In the genomic region with DNA sequence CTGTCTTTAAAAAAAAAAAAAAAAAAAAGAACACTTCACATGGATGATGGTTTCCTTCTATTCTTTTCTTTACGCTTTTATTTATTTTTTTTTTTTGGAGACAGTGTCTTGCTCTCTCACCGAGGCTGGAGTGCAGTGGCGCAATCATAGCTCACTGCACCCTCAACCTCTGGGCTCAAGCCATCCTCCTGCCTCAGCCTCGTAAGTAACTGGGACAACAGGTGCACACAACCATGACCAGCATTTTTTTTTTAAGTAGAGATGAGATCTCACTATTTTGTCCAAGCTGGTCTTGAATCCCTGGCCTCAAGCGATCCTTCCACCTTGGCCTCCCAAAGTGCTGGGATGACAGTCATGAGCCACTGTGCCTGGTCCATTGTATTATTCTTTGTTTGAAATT, we compare ENCODE assay signal across 25 cellular contexts. TPM values are rescaled to one million over a fixed set of nuclear protein-coding genes. Genes with fewer than 3 reads are reported as not detected.
"Had no signal": no experiment of that assay in that cellular context is flagged by ENCODE, and none has a peak within 500 bp of the region (broad histone marks: within the 10 kb centered on the region; RNA-seq: fewer than 3 reads in every experiment).

No MANE protein-coding gene starts in this region.

- H3K4me1 ChIP-seq: prostate gland, uterus had no signal

- ATAC-seq: pancreas; right lobe of liver; stimulated activated memory B cell treated with anti-CD40 and anti-IgM and Interleukin-4, amounts not matched to agents 10 μg/mL and 1 μg/mL and 100 μg/mL, for 72 hours; stimulated activated naive CD8-positive, alpha-beta T cell treated with anti-CD3 and anti-CD28 coated beads, Interleukin-15, amount 100 ng/mL, for 72 hours had no signal

- H3K36me3 ChIP-seq: uterus had no signal

- H3K4me3 ChIP-seq: heart left ventricle, hepatocyte, lung, pancreas, prostate gland, right lobe of liver, smooth muscle cell, testis, tibial artery, uterus had no signal

- H3K27me3 ChIP-seq: heart left ventricle, hepatocyte, pancreas, right lobe of liver, testis, tibial artery, uterus had no signal

- H3K9me3 ChIP-seq: heart left ventricle, pancreas, prostate gland, right lobe of liver, testis, tibial artery, uterus had no signal

- H3K27ac ChIP-seq: hepatocyte, pancreas, prostate gland, right lobe of liver, testis, tibial artery, uterus had no signal

- H3K4me2 ChIP-seq: hepatocyte, smooth muscle cell had no signal

- DNase-seq: glutamatergic neuron; heart left ventricle; kidney glomerular epithelial cell; left cardiac atrium; mesendoderm; naive B cell; nucleus accumbens; pancreas; posterior cingulate gyrus; right lobe of liver; stimulated activated CD4-positive, alpha-beta T cell treated with anti-CD3 and anti-CD28 coated beads, Interleukin-1b, Interleukin-23, amount 100 ng/mL, for 48 hours; stimulated activated CD4-positive, alpha-beta T cell treated with anti-CD3 and anti-CD28 coated beads, Interleukin-2, amount 100 ng/mL, for 48 hours; stimulated activated CD4-positive, alpha-beta T cell treated with anti-CD3 and anti-CD28 coated beads, Interleukin-4, amount 100 ng/mL, for 4 hours; stimulated activated CD8-positive, alpha-beta memory T cell treated with anti-CD3 and anti-CD28 coated beads, Interleukin-4, amount 100 ng/mL, for 48 hours; stimulated activated naive CD4-positive, alpha-beta T cell treated with Interleukin-2 at 50 U/mL for 16 hours; stimulated activated naive CD8-positive, alpha-beta T cell treated with anti-CD3 and anti-CD28 coated beads, Interleukin-15, amount 100 ng/mL, for 72 hours; testis; tibial artery; uterus had no signal

- H2AFZ ChIP-seq: hepatocyte had no signal

RNA-seq across cellular contexts. Expression of a gene that starts 25.0 kb away (rescaled TPM):
- total RNA-seq: neural crest cell, smooth muscle cell had no signal
- polyA plus RNA-seq: smooth muscle cell had no signal
